In genomic region chr4:4362991-4363697, GRCh38 we compare ENCODE assay signal across 1 cellular context.
A peak's percentile ranks its signal among the peaks of the same experiment; 100 is the strongest.
TF ChIP-seq lines count a peak whose summit lies in the region.

No MANE protein-coding gene starts in this region.

TF ChIP-seq in HepG2, 621 proteins besides CTCF, POLR2A, EP300 and RAD21 (continued from another document):
- TF ChIP-seq SIN3A (IDR thresholded peaks at IDR 0.05; ENCODE audit: borderline replicate concordance, low read depth, low read length) (no peak), ZNF644 (CRISPR knock-in tag; IDR thresholded peaks at IDR 0.05; ENCODE audit: low read depth) (no peak), POLR2G (IDR thresholded peaks at IDR 0.05; ENCODE audit: low read depth, low read length) (no peak), DDIT3 (CRISPR knock-in tag; IDR thresholded peaks at IDR 0.05) (no peak), KDM4B (CRISPR knock-in tag; IDR thresholded peaks at IDR 0.05) (no peak), POLR2AphosphoS2 (IDR thresholded peaks at IDR 0.05; ENCODE audit: low read depth, low read length) (no peak), ZIK1 (CRISPR knock-in tag; IDR thresholded peaks at IDR 0.05; ENCODE audit: borderline replicate concordance, low read depth) (no peak), CREB1 (IDR thresholded peaks at IDR 0.05) (no peak), CREB1 (CRISPR knock-in tag; IDR thresholded peaks at IDR 0.05) (no peak), STAG1 (CRISPR knock-in tag; IDR thresholded peaks at IDR 0.05) (peak; percentile 39)
